In genomic region chr10:100634034-100634433, GRCh38 we compare ENCODE assay signal across 2 cellular contexts.
TF ChIP-seq lines count a peak whose summit lies in the region.

No MANE protein-coding gene starts in this region.

TF ChIP-seq in GM23338, 12 proteins besides CTCF, POLR2A, EP300 and RAD21 (continued from another document):
- TF ChIP-seq ETS1 (IDR thresholded peaks at IDR 0.05), result no peak
- no peak for TF ChIP-seq CREB1 (CRISPR knock-in tag; IDR thresholded peaks at IDR 0.05; ENCODE audit: low read depth)
- TF ChIP-seq POLR2AphosphoS5 (IDR thresholded peaks at IDR 0.05; ENCODE audit: low read depth), result no peak
- no peak for TF ChIP-seq REST (IDR thresholded peaks at IDR 0.05; ENCODE audit: unreplicated experiment)
- no peak for TF ChIP-seq ZNF331 (CRISPR knock-in tag; IDR thresholded peaks at IDR 0.05; ENCODE audit: low read depth)
- no peak for TF ChIP-seq NANOG (IDR thresholded peaks at IDR 0.05; ENCODE audit: borderline replicate concordance)
- TF ChIP-seq ZNF114 (CRISPR knock-in tag; IDR thresholded peaks at IDR 0.05), result no peak
- no peak for TF ChIP-seq STAT1 (IDR thresholded peaks at IDR 0.05; ENCODE audit: unreplicated experiment)
- TF ChIP-seq EZH2phosphoT487 (IDR thresholded peaks at IDR 0.05; ENCODE audit: unreplicated experiment), result no peak
- TF ChIP-seq EZH2 (IDR thresholded peaks at IDR 0.05; ENCODE audit: low read depth, unreplicated experiment), result no peak

TF ChIP-seq in WTC11, 78 proteins besides CTCF, POLR2A, EP300 and RAD21 (continued from another document):
- TF ChIP-seq ZNF532 (CRISPR knock-in tag; IDR thresholded peaks at IDR 0.05; ENCODE audit: borderline replicate concordance), result no peak
- TF ChIP-seq ATF1 (CRISPR knock-in tag; IDR thresholded peaks at IDR 0.05), result no peak
- TF ChIP-seq CDX4 (CRISPR knock-in tag; IDR thresholded peaks at IDR 0.05; ENCODE audit: borderline replicate concordance), result no peak
- no peak for TF ChIP-seq GABPB1 (CRISPR knock-in tag; IDR thresholded peaks at IDR 0.05)
- no peak for TF ChIP-seq RELA (CRISPR knock-in tag; IDR thresholded peaks at IDR 0.05; ENCODE audit: borderline replicate concordance)
- no peak for TF ChIP-seq ETV6 (CRISPR knock-in tag; IDR thresholded peaks at IDR 0.05)
- TF ChIP-seq ATF6 (CRISPR knock-in tag; IDR thresholded peaks at IDR 0.05), result no peak
- no peak for TF ChIP-seq GTF2I (CRISPR knock-in tag; conservative IDR thresholded peaks at IDR 0.05)
- no peak for TF ChIP-seq TP53 (CRISPR knock-in tag; IDR thresholded peaks at IDR 0.05)
- TF ChIP-seq NR1H2 (CRISPR knock-in tag; IDR thresholded peaks at IDR 0.05), result no peak
- TF ChIP-seq E2F4 (CRISPR knock-in tag; IDR thresholded peaks at IDR 0.05; ENCODE audit: borderline replicate concordance, low read depth), result no peak
- TF ChIP-seq FOXK1 (CRISPR knock-in tag; IDR thresholded peaks at IDR 0.05), result no peak
